12 cellular contexts compared by ENCODE assay signal in genomic region chr17:80456465-80457235, GRCh38. TPM values are rescaled to one million over a fixed set of nuclear protein-coding genes. Genes with fewer than 3 reads are reported as not detected.
A peak's percentile ranks its signal among the peaks of the same experiment; 100 is the strongest.
DNase-seq lines count a peak whose midpoint lies in the region; ATAC-seq and TF ChIP-seq lines count a peak whose summit lies in the region.
"Had no signal": no experiment of that assay in that cellular context is flagged by ENCODE, and none has a peak within 500 bp of the region (broad histone marks: within the 10 kb centered on the region; RNA-seq: fewer than 3 reads in every experiment).

No MANE protein-coding gene starts in this region.

- H3K27ac ChIP-seq in breast epithelium: peak overlapping the region; percentile 80 to 96
- no peak overlapping the region for H3K27ac ChIP-seq in aorta (ENCODE audit: low read depth in 1 of 2, low read length in 2 of 2)
- H3K27ac ChIP-seq: BLaER1 had no signal

- H3K9me3 ChIP-seq in breast epithelium (no peaks in the 10 kb centered on the region), aorta (ENCODE audit: control insufficient read depth, low read length) (no peaks in the 10 kb centered on the region)
- H3K9me3 ChIP-seq: BLaER1 had no signal

- H3K27me3 Mint-ChIP-seq in MCF 10A (ENCODE audit: insufficient read depth, unreplicated experiment): peaks cover 13% of the 10 kb centered on the region
- H3K27me3 Mint-ChIP-seq in activated T-helper 2 cell treated with anti-CD3 and anti-CD28 coated beads, Interferon-gamma antibody, Interleukin-2, Interleukin-4, amounts not matched to agents 10 μg/mL and 5 μg/mL and 100 μg/mL, durations not matched to agents 14 hours and 24 hours and 36 hours (ENCODE audit: low read depth): peaks cover 20% of the 10 kb centered on the region
- peaks cover 53% of the 10 kb centered on the region for H3K27me3 Mint-ChIP-seq in mesothelial cell of epicardium (ENCODE audit: low read depth)
- peaks cover 39% of the 10 kb centered on the region for H3K27me3 Mint-ChIP-seq in type B pancreatic cell

- H3K4me3 ChIP-seq in breast epithelium: peak overlapping the region in 2 of 3 donors; percentile 25 to 46
- H3K4me3 ChIP-seq in aorta (ENCODE audit: low read length in 2 of 2): no peak overlapping the region
- H3K4me3 ChIP-seq: BLaER1, skin epidermis had no signal

- H3K9me3 Mint-ChIP-seq in MCF 10A (ENCODE audit: unreplicated experiment) (no peaks in the 10 kb centered on the region), mesothelial cell of epicardium (no peaks in the 10 kb centered on the region), type B pancreatic cell (no peaks in the 10 kb centered on the region)
- H3K9me3 Mint-ChIP-seq in activated T-helper 2 cell treated with anti-CD3 and anti-CD28 coated beads, Interferon-gamma antibody, Interleukin-2, Interleukin-4, amounts not matched to agents 10 μg/mL and 5 μg/mL and 100 μg/mL, durations not matched to agents 14 hours and 24 hours and 36 hours: no peaks in the 10 kb centered on the region

- H3K36me3 Mint-ChIP-seq in MCF 10A (ENCODE audit: insufficient read depth, unreplicated experiment) (no peaks in the 10 kb centered on the region), mesothelial cell of epicardium (no peaks in the 10 kb centered on the region), type B pancreatic cell (no peaks in the 10 kb centered on the region)
- no peaks in the 10 kb centered on the region for H3K36me3 Mint-ChIP-seq in activated T-helper 2 cell treated with anti-CD3 and anti-CD28 coated beads, Interferon-gamma antibody, Interleukin-2, Interleukin-4, amounts not matched to agents 10 μg/mL and 5 μg/mL and 100 μg/mL, durations not matched to agents 14 hours and 24 hours and 36 hours (ENCODE audit: low read depth)

- H3K36me3 ChIP-seq in breast epithelium (no peaks in the 10 kb centered on the region), aorta (ENCODE audit: control insufficient read depth in 1 of 2, insufficient read depth in 2 of 2, low read length in 1 of 2) (no peaks in the 10 kb centered on the region)
- H3K36me3 ChIP-seq: BLaER1 had no signal

- DNase-seq in breast epithelium (ENCODE audit: low spot score in 2 of 2) (no peak), MCF 10A (ENCODE audit: unreplicated experiment) (no peak), mesothelial cell of epicardium (ENCODE audit: low spot score in 2 of 2, unreplicated experiment in 2 of 2) (no peak), type B pancreatic cell (ENCODE audit: extremely low spot score, unreplicated experiment) (no peak), aorta (no peak)
- no peak for DNase-seq in activated T-helper 2 cell treated with anti-CD3 and anti-CD28 coated beads, Interferon-gamma antibody, Interleukin-2, Interleukin-4, amounts not matched to agents 10 μg/mL and 5 μg/mL and 100 μg/mL, durations not matched to agents 14 hours and 24 hours and 36 hours (ENCODE audit: low spot score)
- DNase-seq: activated CD4-positive, CD25-positive, alpha-beta regulatory T cell treated with anti-CD3 and anti-CD28 coated beads, Interleukin-2, amount 50 U/mL, for 72 hours had no signal

- BruUV-seq in MCF 10A (replicated peaks; lab: Mats Ljungman, UMichigan): no TSS peak

- H3K4me1 ChIP-seq in breast epithelium (no peaks in the 10 kb centered on the region), aorta (ENCODE audit: control insufficient read depth in 1 of 2, insufficient read depth in 2 of 2, low read length in 2 of 2) (no peaks in the 10 kb centered on the region)

- no peak overlapping the region for H3K27ac Mint-ChIP-seq in MCF 10A (ENCODE audit: low read depth, unreplicated experiment)
- no peak overlapping the region for H3K27ac Mint-ChIP-seq in activated T-helper 2 cell treated with anti-CD3 and anti-CD28 coated beads, Interferon-gamma antibody, Interleukin-2, Interleukin-4, amounts not matched to agents 10 μg/mL and 5 μg/mL and 100 μg/mL, durations not matched to agents 14 hours and 24 hours and 36 hours
- H3K27ac Mint-ChIP-seq in mesothelial cell of epicardium: no peak overlapping the region
- peak overlapping the region; percentile 37 for H3K27ac Mint-ChIP-seq in type B pancreatic cell

- ATAC-seq in GM19455 (IDR thresholded peaks at IDR 0.05; ENCODE audit: unreplicated experiment) (no peak), HG02678 (IDR thresholded peaks at IDR 0.05; ENCODE audit: unreplicated experiment) (no peak), aorta (ENCODE audit: low FRiP score) (no peak)
- ATAC-seq: left colon had no signal

- CTCF ChIA-PET in MCF 10A (lab: Yijun Ruan, JAX): interaction anchor here (0.9 kb wide), 1 partner anchor 119 kb away, joined by 4 read pairs; no protein-coding TSS in a partner anchor

- H3K4me3 Mint-ChIP-seq in MCF 10A (ENCODE audit: unreplicated experiment) (no peak overlapping the region), mesothelial cell of epicardium (peak overlapping the region; percentile 13), type B pancreatic cell (peak overlapping the region; percentile 54)
- peak overlapping the region; percentile 43 for H3K4me3 Mint-ChIP-seq in activated T-helper 2 cell treated with anti-CD3 and anti-CD28 coated beads, Interferon-gamma antibody, Interleukin-2, Interleukin-4, amounts not matched to agents 10 μg/mL and 5 μg/mL and 100 μg/mL, durations not matched to agents 14 hours and 24 hours and 36 hours (ENCODE audit: low read depth)

- WGBS in aorta, 2 donors: 69 to 76% methylated on average over 20 to 21 of the region's 21 CpGs

- H3K27me3 ChIP-seq in breast epithelium (no peaks in the 10 kb centered on the region), aorta (ENCODE audit: control insufficient read depth in 1 of 2, insufficient read depth in 2 of 2, low read length in 1 of 2) (no peaks in the 10 kb centered on the region)

- H3K4me1 Mint-ChIP-seq in MCF 10A (ENCODE audit: insufficient read depth, unreplicated experiment) (peaks cover 9% of the 10 kb centered on the region), mesothelial cell of epicardium (peaks cover 18% of the 10 kb centered on the region), type B pancreatic cell (ENCODE audit: unreplicated experiment) (peaks cover 12% of the 10 kb centered on the region)
- peaks cover 25% of the 10 kb centered on the region for H3K4me1 Mint-ChIP-seq in activated T-helper 2 cell treated with anti-CD3 and anti-CD28 coated beads, Interferon-gamma antibody, Interleukin-2, Interleukin-4, amounts not matched to agents 10 μg/mL and 5 μg/mL and 100 μg/mL, durations not matched to agents 14 hours and 24 hours and 36 hours (ENCODE audit: low read depth)

- TF ChIP-seq POLR2A in breast epithelium (IDR thresholded peaks at IDR 0.05): no peak

- TF ChIP-seq CTCF in breast epithelium (IDR thresholded peaks at IDR 0.05): no peak
- TF ChIP-seq CTCF in MCF 10A (IDR thresholded peaks at IDR 0.05; ENCODE audit: unreplicated experiment): no peak
- TF ChIP-seq CTCF in mesothelial cell of epicardium (IDR thresholded peaks at IDR 0.05; ENCODE audit: unreplicated experiment): no peak
- no peak for TF ChIP-seq CTCF in type B pancreatic cell (conservative IDR thresholded peaks at IDR 0.05)

- intact Hi-C loops in breast epithelium (cut with DNase I; ENCODE audit: low total_unique reads): no loop called here
- intact Hi-C loops in MCF 10A (cut with micrococcal nuclease): no loop called here
- intact Hi-C loops in activated T-helper 2 cell treated with anti-CD3 and anti-CD28 coated beads, Interferon-gamma antibody, Interleukin-2, Interleukin-4, amounts not matched to agents 10 μg/mL and 5 μg/mL and 100 μg/mL, durations not matched to agents 14 hours and 24 hours and 36 hours (cut with micrococcal nuclease): no loop called here
- intact Hi-C loops in aorta (cut with DNase I): loop anchor here in 1 of 2 donors (5.0 kb wide), 1 partner anchor 39 kb away; the partner anchor contains the start of gene ENDOV

- POLR2A ChIA-PET in MCF 10A (lab: Yijun Ruan, JAX): interaction anchor here (0.6 to 2.5 kb wide), 5 partner anchors 42 to 739 kb away, joined by 3 to 19 read pairs (median 3); no protein-coding TSS in a partner anchor

RNA-seq across cellular contexts. Expression of gene NPTX1, which starts 19.8 kb away (rescaled TPM):
- total RNA-seq in breast epithelium (under 1 TPM; under 0.01 to 0.32 (median 0.29) TPM), MCF 10A (2022) (not detected in 2 replicates), mesothelial cell of epicardium (0.20 to 0.27 TPM (median 0.20 TPM) in 3 replicates), type B pancreatic cell (ENCODE audit: low replicate concordance) (1.7 and 4.7 TPM in 2 replicates), aorta (1 to 10 TPM in 1 of 2 donors, under 1 TPM in 1; 0.45 to 1.6 TPM)
- 5.2 and 5.7 TPM in 2 replicates for total RNA-seq in activated T-helper 2 cell treated with anti-CD3 and anti-CD28 coated beads, Interferon-gamma antibody, Interleukin-2, Interleukin-4, amounts not matched to agents 10 μg/mL and 5 μg/mL and 100 μg/mL, durations not matched to agents 14 hours and 24 hours and 36 hours
- under 1 TPM in 1 of 2 donors, not detected in 1; 0.13 TPM for polyA plus RNA-seq in aorta

RNA-seq across cellular contexts. Expression of gene ENDOV, which starts 41.7 kb away (rescaled TPM):
- total RNA-seq in breast epithelium (10 to 100 TPM; 13.8 to 17.0 (median 16.7) TPM), MCF 10A (2022) (28.0 and 34.4 TPM in 2 replicates), mesothelial cell of epicardium (37.8 to 43.0 TPM (median 38.0 TPM) in 3 replicates), type B pancreatic cell (ENCODE audit: low replicate concordance) (30.7 and 38.9 TPM in 2 replicates), aorta (10 to 100 TPM; 18.2 to 28.2 TPM)
- total RNA-seq in activated T-helper 2 cell treated with anti-CD3 and anti-CD28 coated beads, Interferon-gamma antibody, Interleukin-2, Interleukin-4, amounts not matched to agents 10 μg/mL and 5 μg/mL and 100 μg/mL, durations not matched to agents 14 hours and 24 hours and 36 hours: 16.1 and 16.8 TPM in 2 replicates
- polyA plus RNA-seq in aorta: 10 to 100 TPM; 14.3 to 22.5 TPM

Comparison
In these comparisons a context has a peak if more than half of its experiments do, and no peak if none do; other contexts are left out.
1. H3K27ac ChIP-seq: peak in breast epithelium (2 of 2); none in aorta (0 of 2).
2. H3K4me3 ChIP-seq: peak in breast epithelium (2 of 3); none in aorta (0 of 2).